19 cellular contexts compared by ENCODE assay signal in the genomic region with DNA sequence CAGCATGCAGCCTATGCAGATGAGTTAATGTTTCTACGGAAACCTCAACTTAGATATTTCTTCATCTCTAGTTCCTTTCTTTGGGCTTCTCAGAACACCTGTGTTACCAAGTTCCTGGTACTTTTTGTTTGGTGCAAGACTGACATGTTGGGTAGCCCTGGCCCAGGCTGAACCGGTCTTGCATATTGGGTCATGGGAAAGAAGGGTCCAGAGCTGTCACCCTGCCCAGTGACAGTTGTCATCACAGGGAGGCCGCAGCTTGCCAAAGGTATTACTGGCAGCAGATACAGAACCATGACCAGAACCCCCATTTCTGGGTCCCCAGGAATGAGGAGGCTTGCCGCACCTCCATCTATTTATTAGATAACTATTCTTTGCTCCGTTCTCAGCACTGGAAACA. TPM values are rescaled to one million over a fixed set of nuclear protein-coding genes. Genes with fewer than 3 reads are reported as not detected.
DNase-seq lines count a peak whose midpoint lies in the region; ATAC-seq and TF ChIP-seq lines count a peak whose summit lies in the region.
"Had no signal": no experiment of that assay in that cellular context is flagged by ENCODE, and none has a peak within 500 bp of the region (broad histone marks: within the 10 kb centered on the region; RNA-seq: fewer than 3 reads in every experiment).

No MANE protein-coding gene starts in this region.

- no peaks in the 10 kb centered on the region for H3K27me3 ChIP-seq in MM.1S (replicated peaks; ENCODE audit: insufficient read depth, low read length)
- H3K27me3 ChIP-seq in endodermal cell (ENCODE audit: control insufficient read depth, insufficient read depth, low read length, poor library complexity, severe bottlenecking), result no peaks in the 10 kb centered on the region
- H3K27me3 ChIP-seq in transverse colon, result no peaks in the 10 kb centered on the region
- H3K27me3 ChIP-seq: MG63 had no signal

- no peaks in the 10 kb centered on the region for H3K9me2 ChIP-seq in MM.1S (replicated peaks; ENCODE audit: insufficient read depth, low read length)

- 96 to 100% methylated on average over 3 to 5 of the region's 5 CpGs for WGBS in endodermal cell (ENCODE audit: insufficient coverage in 1 of 2, insufficient read length in 1 of 2), 2 experiments
- WGBS in transverse colon (ENCODE audit: low coverage in 1 of 2), 2 donors, result 93 to 100% methylated on average over 1 to 5 of the region's 5 CpGs

- H3K27me3 Mint-ChIP-seq in activated naive CD8-positive, alpha-beta T cell treated with anti-CD3 and anti-CD28 coated beads, Interleukin-2, amount 50 U/mL, for 24 hours, result peaks cover 11% of the 10 kb centered on the region
- peaks cover 16% of the 10 kb centered on the region for H3K27me3 Mint-ChIP-seq in activated naive CD8-positive, alpha-beta T cell treated with anti-CD3 and anti-CD28 coated beads for 36 hours
- peaks cover 5% of the 10 kb centered on the region for H3K27me3 Mint-ChIP-seq in endodermal cell (ENCODE audit: insufficient read depth)
- no peaks in the 10 kb centered on the region for H3K27me3 Mint-ChIP-seq in stimulated activated naive B cell treated with anti-CD40 and anti-IgM and Interleukin-4, amounts not matched to agents 10 μg/mL and 1 μg/mL and 100 μg/mL, for 72 hours

- intact Hi-C loops in posterior cingulate gyrus (cut with DNase I) (no loop called here), transverse colon (cut with DNase I; ENCODE audit: low total_unique reads) (no loop called here)

- H3K79me2 ChIP-seq in MM.1S (ENCODE audit: low read length), result no peaks in the 10 kb centered on the region

- H3K27ac ChIP-seq in MM.1S (ENCODE audit: low read length) (peak overlapping the region; percentile 61; the same call in 1 of the 2 replicates), endodermal cell (ENCODE audit: low read depth, low read length) (no peak overlapping the region), transverse colon (no peak overlapping the region)
- H3K27ac ChIP-seq: A549, KMS-11, SJCRH30 had no signal

- peaks cover 6% of the 10 kb centered on the region for H3K4me1 Mint-ChIP-seq in activated naive CD8-positive, alpha-beta T cell treated with anti-CD3 and anti-CD28 coated beads, Interleukin-2, amount 50 U/mL, for 24 hours
- H3K4me1 Mint-ChIP-seq in activated naive CD8-positive, alpha-beta T cell treated with anti-CD3 and anti-CD28 coated beads for 36 hours, result peaks cover 3% of the 10 kb centered on the region
- peaks cover 34% of the 10 kb centered on the region for H3K4me1 Mint-ChIP-seq in endodermal cell
- peaks cover 26 to 50% of the 10 kb centered on the region in 2 donors for H3K4me1 Mint-ChIP-seq in stimulated activated naive B cell treated with anti-CD40 and anti-IgM and Interleukin-4, amounts not matched to agents 10 μg/mL and 1 μg/mL and 100 μg/mL, for 72 hours

- no peak overlapping the region for H3K4me3 ChIP-seq in MM.1S (ENCODE audit: low read length)
- H3K4me3 ChIP-seq in endodermal cell (ENCODE audit: low read length), result no peak overlapping the region
- no peak overlapping the region for H3K4me3 ChIP-seq in transverse colon
- H3K4me3 ChIP-seq: A549, GM23338, MG63, SJCRH30 had no signal

- peaks cover 15% of the 10 kb centered on the region; the same call in 1 of the 2 replicates for H3F3A ChIP-seq in MM.1S (ENCODE audit: insufficient read depth, low read length)

- H3K36me3 ChIP-seq in MM.1S (replicated peaks; ENCODE audit: insufficient read depth, low read length) (no peaks in the 10 kb centered on the region), endodermal cell (ENCODE audit: control insufficient read depth, insufficient read depth, low read length) (no peaks in the 10 kb centered on the region), transverse colon (no peaks in the 10 kb centered on the region)
- H3K36me3 ChIP-seq: MG63, SJCRH30 had no signal

- no peak overlapping the region for H3K9ac ChIP-seq in MM.1S (ENCODE audit: low read length)
- H3K9ac ChIP-seq in endodermal cell (ENCODE audit: extremely low read depth, low read length, poor library complexity, severe bottlenecking), result no peak overlapping the region
- H3K9ac ChIP-seq: KMS-11 had no signal

- H3K4me1 ChIP-seq in MM.1S (ENCODE audit: low read length), result peaks cover 20% of the 10 kb centered on the region
- H3K4me1 ChIP-seq in endodermal cell (ENCODE audit: control insufficient read depth, insufficient read depth, low read length), result peaks cover 11% of the 10 kb centered on the region
- peaks cover 0 to 3% (median 0%) of the 10 kb centered on the region in 4 donors for H3K4me1 ChIP-seq in transverse colon
- H3K4me1 ChIP-seq: A549, SJCRH30 had no signal

- H2AFZ ChIP-seq in MM.1S (ENCODE audit: low read length), result no peak overlapping the region
- H2AFZ ChIP-seq: GM23338 had no signal

- H3K27ac Mint-ChIP-seq in activated naive CD8-positive, alpha-beta T cell treated with anti-CD3 and anti-CD28 coated beads, Interleukin-2, amount 50 U/mL, for 24 hours, result peak overlapping the region; percentile 35
- H3K27ac Mint-ChIP-seq in activated naive CD8-positive, alpha-beta T cell treated with anti-CD3 and anti-CD28 coated beads for 36 hours, result no peak overlapping the region
- H3K27ac Mint-ChIP-seq in endodermal cell, result no peak overlapping the region
- peak overlapping the region; percentile 95 for H3K27ac Mint-ChIP-seq in stimulated activated naive B cell treated with anti-CD40 and anti-IgM and Interleukin-4, amounts not matched to agents 10 μg/mL and 1 μg/mL and 100 μg/mL, for 72 hours
- H3K27ac Mint-ChIP-seq: CD8-positive, alpha-beta T cell; GM23338 had no signal

- in situ Hi-C loops in transverse colon (cut with MboI; ENCODE audit: low pct_ligation_motif_present in 1 of 4, low pct_unique_long_range_greater_than_20kb in 1 of 4, low sequenced_read_pairs in 3 of 4), result no loop called here

- no peaks in the 10 kb centered on the region for H3K36me3 Mint-ChIP-seq in activated naive CD8-positive, alpha-beta T cell treated with anti-CD3 and anti-CD28 coated beads, Interleukin-2, amount 50 U/mL, for 24 hours (ENCODE audit: low read depth)
- H3K36me3 Mint-ChIP-seq in activated naive CD8-positive, alpha-beta T cell treated with anti-CD3 and anti-CD28 coated beads for 36 hours, result no peaks in the 10 kb centered on the region
- H3K36me3 Mint-ChIP-seq in endodermal cell (ENCODE audit: low read depth), result no peaks in the 10 kb centered on the region
- H3K36me3 Mint-ChIP-seq in stimulated activated naive B cell treated with anti-CD40 and anti-IgM and Interleukin-4, amounts not matched to agents 10 μg/mL and 1 μg/mL and 100 μg/mL, for 72 hours, result no peaks in the 10 kb centered on the region
- H3K36me3 Mint-ChIP-seq: CD8-positive, alpha-beta T cell had no signal

- TF ChIP-seq POLR2A in transverse colon (IDR thresholded peaks at IDR 0.05), result no peak

- no peak overlapping the region for H3K4me3 Mint-ChIP-seq in activated naive CD8-positive, alpha-beta T cell treated with anti-CD3 and anti-CD28 coated beads, Interleukin-2, amount 50 U/mL, for 24 hours
- H3K4me3 Mint-ChIP-seq in activated naive CD8-positive, alpha-beta T cell treated with anti-CD3 and anti-CD28 coated beads for 36 hours, result no peak overlapping the region
- H3K4me3 Mint-ChIP-seq in endodermal cell, result no peak overlapping the region
- peak overlapping the region; percentile 66 to 83 for H3K4me3 Mint-ChIP-seq in stimulated activated naive B cell treated with anti-CD40 and anti-IgM and Interleukin-4, amounts not matched to agents 10 μg/mL and 1 μg/mL and 100 μg/mL, for 72 hours
- H3K4me3 Mint-ChIP-seq: CD8-positive, alpha-beta T cell; GM23338 had no signal

- H4K20me1 ChIP-seq in MM.1S (ENCODE audit: insufficient read depth, low read length), result no peaks in the 10 kb centered on the region

- H3K4me2 ChIP-seq in MM.1S (ENCODE audit: low read depth, low read length), result peak overlapping the region; percentile 60; the same call in 1 of the 2 replicates
- H3K4me2 ChIP-seq: A549, GM23338, KMS-11 had no signal

- H3K9me3 ChIP-seq in MM.1S (replicated peaks; ENCODE audit: insufficient read depth, low read length) (no peaks in the 10 kb centered on the region), endodermal cell (ENCODE audit: control insufficient read depth, low read length) (no peaks in the 10 kb centered on the region), transverse colon (no peaks in the 10 kb centered on the region)
- H3K9me3 ChIP-seq: A549, MG63, SJCRH30 had no signal

- no peak for ATAC-seq in activated naive CD8-positive, alpha-beta T cell treated with anti-CD3 and anti-CD28 coated beads, Interleukin-2, amount 50 U/mL, for 24 hours
- peak; percentile 54 to 61 for ATAC-seq in stimulated activated naive B cell treated with anti-CD40 and anti-IgM and Interleukin-4, amounts not matched to agents 10 μg/mL and 1 μg/mL and 100 μg/mL, for 72 hours (replicated peaks)
- no peak for ATAC-seq in HG02981 (IDR thresholded peaks at IDR 0.05; ENCODE audit: unreplicated experiment)
- ATAC-seq: A549; CD8-positive, alpha-beta T cell; GM23338 had no signal

- TF ChIP-seq CTCF in MM.1S (IDR thresholded peaks at IDR 0.05; ENCODE audit: low read length) (no peak), endodermal cell (conservative IDR thresholded peaks at IDR 0.05) (no peak), transverse colon (IDR thresholded peaks at IDR 0.05) (no peak)

- H3K9me3 Mint-ChIP-seq in activated naive CD8-positive, alpha-beta T cell treated with anti-CD3 and anti-CD28 coated beads, Interleukin-2, amount 50 U/mL, for 24 hours, result no peaks in the 10 kb centered on the region
- H3K9me3 Mint-ChIP-seq in activated naive CD8-positive, alpha-beta T cell treated with anti-CD3 and anti-CD28 coated beads for 36 hours, result no peaks in the 10 kb centered on the region
- H3K9me3 Mint-ChIP-seq in endodermal cell, result no peaks in the 10 kb centered on the region
- H3K9me3 Mint-ChIP-seq in stimulated activated naive B cell treated with anti-CD40 and anti-IgM and Interleukin-4, amounts not matched to agents 10 μg/mL and 1 μg/mL and 100 μg/mL, for 72 hours, result no peaks in the 10 kb centered on the region
- H3K9me3 Mint-ChIP-seq: CD8-positive, alpha-beta T cell; GM23338 had no signal

- TF ChIP-seq EP300 in transverse colon (IDR thresholded peaks at IDR 0.05; ENCODE audit: low read depth), result no peak

- DNase-seq in activated naive CD8-positive, alpha-beta T cell treated with anti-CD3 and anti-CD28 coated beads, Interleukin-2, amount 50 U/mL, for 24 hours, result no peak
- DNase-seq in activated naive CD8-positive, alpha-beta T cell treated with anti-CD3 and anti-CD28 coated beads for 36 hours, result no peak
- no peak for DNase-seq in MM.1S
- peak; percentile 30 for DNase-seq in endodermal cell
- no peak for DNase-seq in stimulated activated naive B cell treated with anti-CD40 and anti-IgM and Interleukin-4, amounts not matched to agents 10 μg/mL and 1 μg/mL and 100 μg/mL, for 72 hours
- no peak for DNase-seq in posterior cingulate gyrus
- no peak for DNase-seq in transverse colon
- DNase-seq: CD8-positive, alpha-beta T cell; MG63; NCI-H1694; NCI-H446 treated with DMSO at 0.1 percent for 48 hours; NCI-H748 treated with DMSO at 0.1 percent for 48 hours; SJCRH30 had no signal

RNA-seq across cellular contexts. Expression of a gene that starts 40.2 kb away (rescaled TPM):
- not detected for total RNA-seq in activated naive CD8-positive, alpha-beta T cell treated with anti-CD3 and anti-CD28 coated beads for 36 hours
- total RNA-seq in endodermal cell (under 1 TPM; 0.51 to 0.71 TPM), transverse colon (not detected)
- 2.6 TPM for polyA plus RNA-seq in endodermal cell (2013, experiment 1 of 2)
- 2.4 TPM for polyA plus RNA-seq in endodermal cell (2013, experiment 2 of 2)
- total RNA-seq: CD8-positive, alpha-beta T cell; Daoy; RPMI7951; SJCRH30 had no signal
- polyA plus RNA-seq: A549 had no signal

RNA-seq across cellular contexts. Expression of a gene that starts 58.4 kb away (rescaled TPM):
- under 1 TPM; 0.12 to 0.31 TPM for total RNA-seq in activated naive CD8-positive, alpha-beta T cell treated with anti-CD3 and anti-CD28 coated beads for 36 hours
- total RNA-seq in endodermal cell (1 to 10 TPM; 5.1 to 6.3 TPM), transverse colon (10 to 100 TPM in 3 of 4 donors, 1 to 10 TPM in 1; 9.0 to 46.6 (median 18.6) TPM)
- polyA plus RNA-seq in endodermal cell (2013, experiment 1 of 2), result 11.6 TPM
- 11.1 TPM for polyA plus RNA-seq in endodermal cell (2013, experiment 2 of 2)
- total RNA-seq: CD8-positive, alpha-beta T cell had no signal

Comparison
In these comparisons a context has a peak if more than half of its experiments do, and no peak if none do; other contexts are left out.
1. H3K27ac Mint-ChIP-seq: peak in activated naive CD8-positive, alpha-beta T cell treated with anti-CD3 and anti-CD28 coated beads, Interleukin-2, amount 50 U/mL, for 24 hours (single experiment) and stimulated activated naive B cell treated with anti-CD40 and anti-IgM and Interleukin-4, amounts not matched to agents 10 μg/mL and 1 μg/mL and 100 μg/mL, for 72 hours (single experiment); none in activated naive CD8-positive, alpha-beta T cell treated with anti-CD3 and anti-CD28 coated beads for 36 hours (single experiment) and endodermal cell (single experiment).
2. ATAC-seq: peak in stimulated activated naive B cell treated with anti-CD40 and anti-IgM and Interleukin-4, amounts not matched to agents 10 μg/mL and 1 μg/mL and 100 μg/mL, for 72 hours (2 of 2); none in activated naive CD8-positive, alpha-beta T cell treated with anti-CD3 and anti-CD28 coated beads, Interleukin-2, amount 50 U/mL, for 24 hours (single experiment) and HG02981 (single experiment).
3. H3K4me3 Mint-ChIP-seq: peak in stimulated activated naive B cell treated with anti-CD40 and anti-IgM and Interleukin-4, amounts not matched to agents 10 μg/mL and 1 μg/mL and 100 μg/mL, for 72 hours (2 of 2); none in activated naive CD8-positive, alpha-beta T cell treated with anti-CD3 and anti-CD28 coated beads, Interleukin-2, amount 50 U/mL, for 24 hours (single experiment), activated naive CD8-positive, alpha-beta T cell treated with anti-CD3 and anti-CD28 coated beads for 36 hours (single experiment) and endodermal cell (single experiment).
4. RNA of a gene that starts 58.4 kb away (total RNA-seq): 9.0 to 46.6 TPM in transverse colon and 5.1 to 6.3 TPM in endodermal cell; 0.12 to 0.31 TPM in activated naive CD8-positive, alpha-beta T cell treated with anti-CD3 and anti-CD28 coated beads for 36 hours; every median in the first group is over 4 times any median in the second.